ENCODE assay signal across 8 cellular contexts in genomic region chr6:32609731-32610640, GRCh38. TPM values are rescaled to one million over a fixed set of nuclear protein-coding genes. Genes with fewer than 3 reads are reported as not detected.
DNase-seq lines count a peak whose midpoint lies in the region; ATAC-seq and TF ChIP-seq lines count a peak whose summit lies in the region.

No MANE protein-coding gene starts in this region.

- no peaks in the 10 kb centered on the region for H3K27me3 Mint-ChIP-seq in CD4-positive, alpha-beta T cell
- peaks cover 5% of the 10 kb centered on the region for H3K27me3 Mint-ChIP-seq in nephron progenitor cell (ENCODE audit: low read depth, poor library complexity)

- no peak overlapping the region for H3K4me3 Mint-ChIP-seq in CD4-positive, alpha-beta T cell
- no peak overlapping the region for H3K4me3 Mint-ChIP-seq in nephron progenitor cell

- no peaks in the 10 kb centered on the region for H3K9me3 ChIP-seq in CD4-positive, alpha-beta T cell (ENCODE audit: control insufficient read depth, low read length)

- H3K27me3 ChIP-seq in CD4-positive, alpha-beta T cell (ENCODE audit: control insufficient read depth, insufficient read depth, low read length), result no peaks in the 10 kb centered on the region

- POLR2A ChIA-PET in CD4-positive, alpha-beta T cell (lab: Charles Lee), result no interaction called here

- intact Hi-C loops in CD4-positive, alpha-beta T cell (cut with DNase I, micrococcal nuclease), result no loop called here

- no peaks in the 10 kb centered on the region for H3K36me3 Mint-ChIP-seq in CD4-positive, alpha-beta T cell (ENCODE audit: low read depth)
- H3K36me3 Mint-ChIP-seq in nephron progenitor cell (ENCODE audit: low read depth), result no peaks in the 10 kb centered on the region

- H3K9me3 Mint-ChIP-seq in CD4-positive, alpha-beta T cell, result no peaks in the 10 kb centered on the region
- H3K9me3 Mint-ChIP-seq in nephron progenitor cell, result no peaks in the 10 kb centered on the region

- peak overlapping the region; percentile 29 for H3K27ac ChIP-seq in CD4-positive, alpha-beta T cell (ENCODE audit: low read depth, low read length)

- no peak overlapping the region for H3K27ac Mint-ChIP-seq in CD4-positive, alpha-beta T cell
- H3K27ac Mint-ChIP-seq in nephron progenitor cell, result no peak overlapping the region

- ATAC-seq in CD4-positive, alpha-beta T cell (ENCODE audit: poor library complexity), result peak; percentile 98
- ATAC-seq in GM19023 (IDR thresholded peaks at IDR 0.05; ENCODE audit: unreplicated experiment) (peak; percentile 93), HG03097 (IDR thresholded peaks at IDR 0.05; ENCODE audit: low FRiP score, unreplicated experiment) (peak; percentile 91)

- TF ChIP-seq CTCF in CD4-positive, alpha-beta T cell (IDR thresholded peaks at IDR 0.05), result no peak
- no peak for TF ChIP-seq CTCF in nephron progenitor cell (IDR thresholded peaks at IDR 0.05)

- no peaks in the 10 kb centered on the region for H3K4me1 Mint-ChIP-seq in CD4-positive, alpha-beta T cell (ENCODE audit: low read depth)
- no peaks in the 10 kb centered on the region for H3K4me1 Mint-ChIP-seq in nephron progenitor cell

- CTCF ChIA-PET in CD4-positive, alpha-beta T cell (lab: Charles Lee), result interaction anchor here (1.3 kb wide), 1 partner anchor 13 kb away, joined by 5 read pairs; no protein-coding TSS in a partner anchor

- DNase-seq in CD4-positive, alpha-beta T cell, result peak in 6 of 10 experiments; percentile 3 to 23 (median 16)
- DNase-seq in NOMO-1 (lab: John Stamatoyannopoulos, UW; ENCODE audit: unreplicated experiment in 2 of 2) (peak; percentile 70 to 93), fibroblast of the conjunctiva (ENCODE audit: low read depth) (peak; percentile 85), nephron progenitor cell (peak; percentile 75), NCI-H2107 (lab: John Stamatoyannopoulos, UW) (no peak)
- peak; percentile 29 to 31 for DNase-seq in activated T-cell treated with anti-CD3 and anti-CD28 coated beads, Interleukin-2, amount 50 U/mL, for 48 hours

RNA-seq across cellular contexts. Expression of gene HLA-DRB1, which starts 20.3 kb away (rescaled TPM):
- total RNA-seq in CD4-positive, alpha-beta T cell, result 10 to 100 TPM; 31.3 to 33.6 TPM

RNA-seq across cellular contexts. Expression of gene HLA-DQA1, which starts 27.2 kb away (rescaled TPM):
- total RNA-seq in CD4-positive, alpha-beta T cell, result 1 to 10 TPM; 5.9 to 6.9 TPM

RNA-seq across cellular contexts. Expression of gene HLA-DQB1, which starts 56.5 kb away (rescaled TPM):
- 10 to 100 TPM; 21.5 to 21.7 TPM for total RNA-seq in CD4-positive, alpha-beta T cell
